Comparison of ENCODE assay signal across 21 cellular contexts in the genomic region with DNA sequence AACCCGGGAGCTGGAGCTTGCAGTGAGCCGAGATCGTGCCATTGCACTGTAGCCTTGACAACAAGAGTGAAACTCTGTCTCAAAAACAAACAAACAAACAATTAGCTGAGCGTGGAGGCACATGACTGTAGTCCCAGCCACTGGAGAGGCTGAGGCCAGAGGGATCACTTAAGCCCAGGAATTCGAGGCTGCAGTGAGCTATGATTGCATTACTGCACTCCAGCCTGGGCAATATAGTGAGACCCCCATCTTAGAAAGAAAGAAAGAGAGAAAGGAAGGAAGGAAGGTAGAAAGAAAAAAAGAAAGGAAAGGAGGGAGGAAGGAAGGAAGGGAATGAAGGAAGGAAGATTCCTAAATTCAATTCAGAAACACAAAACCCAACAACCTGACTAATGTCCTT. TPM values are rescaled to one million over a fixed set of nuclear protein-coding genes. Genes with fewer than 3 reads are reported as not detected.
DNase-seq lines count a peak whose midpoint lies in the region; ATAC-seq, FAIRE-seq and TF ChIP-seq lines count a peak whose summit lies in the region.
"Had no signal": no experiment of that assay in that cellular context is flagged by ENCODE, and none has a peak within 500 bp of the region (broad histone marks: within the 10 kb centered on the region; RNA-seq: fewer than 3 reads in every experiment).

No MANE protein-coding gene starts in this region.

- no peak overlapping the region for H3K27ac ChIP-seq in endothelial cell of umbilical vein (ENCODE audit: insufficient read depth, low read depth, low read length)
- H3K27ac ChIP-seq: KMS-11, left ventricle myocardium inferior had no signal

- H3K4me2 ChIP-seq in endothelial cell of umbilical vein (ENCODE audit: insufficient read depth, low read length) = no peak overlapping the region
- H3K4me2 ChIP-seq: KMS-11 had no signal

- no peak overlapping the region for H3K4me3 Mint-ChIP-seq in activated naive CD4-positive, alpha-beta T cell treated with anti-CD3 and anti-CD28 coated beads for 36 hours
- H3K4me3 Mint-ChIP-seq: activated naive CD4-positive, alpha-beta T cell treated with anti-CD3 and anti-CD28 coated beads, Interleukin-2, amount 10 ng/mL, durations not matched to agents 7 days and 5 days had no signal

- no peaks in the 10 kb centered on the region for H3K9me3 Mint-ChIP-seq in activated naive CD4-positive, alpha-beta T cell treated with anti-CD3 and anti-CD28 coated beads for 36 hours
- no peaks in the 10 kb centered on the region for H3K9me3 Mint-ChIP-seq in activated naive CD4-positive, alpha-beta T cell treated with anti-CD3 and anti-CD28 coated beads, Interleukin-2, amount 50 U/mL, for 72 hours

- H3K27me3 Mint-ChIP-seq in activated naive CD4-positive, alpha-beta T cell treated with anti-CD3 and anti-CD28 coated beads for 36 hours (ENCODE audit: low read depth) = no peaks in the 10 kb centered on the region

- DNase-seq in activated naive CD4-positive, alpha-beta T cell treated with anti-CD3 and anti-CD28 coated beads for 36 hours = no peak
- DNase-seq in activated naive CD4-positive, alpha-beta T cell treated with anti-CD3 and anti-CD28 coated beads, Interleukin-2, amount 50 U/mL, for 72 hours (ENCODE audit: low spot score in 2 of 2) = no peak
- DNase-seq in NCI-H774 (lab: John Stamatoyannopoulos, UW) (peak; percentile 61), endothelial cell of umbilical vein (ENCODE audit: low read depth, low spot score) (no peak), NCI-H446 treated with DMSO at 0.1 percent for 48 hours (lab: John Stamatoyannopoulos, UW) (no peak)
- DNase-seq in activated T-cell treated with anti-CD3 and anti-CD28 coated beads, Interleukin-2, amount 50 U/mL, for 48 hours = no peak
- DNase-seq in activated effector memory CD4-positive, alpha-beta T cell treated with anti-CD3 and anti-CD28 coated beads, Interleukin-2, amount 50 U/mL, for 16 hours = no peak
- DNase-seq: activated CD4-positive, alpha-beta T cell treated with anti-CD3 and anti-CD28 coated beads for 48 hours; activated naive CD4-positive, alpha-beta T cell treated with anti-CD3 and anti-CD28 coated beads, Interleukin-2, amount 10 ng/mL, durations not matched to agents 7 days and 5 days; AML-193; erythroblast; left ventricle myocardium inferior; NCI-H1436 treated with DMSO at 0.1 percent for 48 hours; NCI-H524 treated with DMSO at 0.1 percent for 48 hours; PC-3; stimulated activated CD4-positive, alpha-beta T cell treated with anti-CD3 and anti-CD28 coated beads, Interleukin-2, amount 100 ng/mL, for 48 hours had no signal

- H4K20me1 ChIP-seq in endothelial cell of umbilical vein (replicated peaks; ENCODE audit: control insufficient read depth, extremely low read depth, insufficient read depth, low read length) = no peaks in the 10 kb centered on the region

- H3K9ac ChIP-seq in endothelial cell of umbilical vein (replicated peaks; ENCODE audit: extremely low read depth, insufficient read depth, low read length) = no peak overlapping the region
- H3K9ac ChIP-seq: KMS-11 had no signal

- intact Hi-C loops in activated naive CD4-positive, alpha-beta T cell treated with anti-CD3 and anti-CD28 coated beads for 36 hours (cut with micrococcal nuclease) = no loop called here
- intact Hi-C loops in endothelial cell of umbilical vein (cut with micrococcal nuclease) = no loop called here

- H3K4me1 Mint-ChIP-seq in activated naive CD4-positive, alpha-beta T cell treated with anti-CD3 and anti-CD28 coated beads for 36 hours (ENCODE audit: low read depth) = peaks cover 22% of the 10 kb centered on the region

- H3K36me3 ChIP-seq in endothelial cell of umbilical vein (ENCODE audit: control insufficient read depth in 2 of 2, extremely low read depth in 1 of 2, insufficient read depth in 2 of 2, low read length in 2 of 2) = no peaks in the 10 kb centered on the region
- H3K36me3 ChIP-seq: left ventricle myocardium inferior had no signal

- BruUV-seq in endothelial cell of umbilical vein (replicated peaks; lab: Mats Ljungman, UMichigan) = no TSS peak

- no peak overlapping the region for H3K4me3 ChIP-seq in endothelial cell of umbilical vein (replicated peaks in 1 of 3; ENCODE audit: insufficient read depth in 1 of 3, low read depth in 1 of 3, low read length in 3 of 3)
- H3K4me3 ChIP-seq: left ventricle myocardium inferior had no signal

- no peak for ATAC-seq in activated naive CD4-positive, alpha-beta T cell treated with anti-CD3 and anti-CD28 coated beads, Interleukin-2, amount 50 U/mL, for 72 hours
- ATAC-seq in HG03469 (IDR thresholded peaks at IDR 0.05; ENCODE audit: unreplicated experiment) = no peak
- ATAC-seq: HCT116, PC-3 had no signal

- POLR2A ChIA-PET in endothelial cell of umbilical vein (lab: Charles Lee) = no interaction called here

- H3K9me1 ChIP-seq in endothelial cell of umbilical vein (replicated peaks; ENCODE audit: control insufficient read depth, extremely low read depth, insufficient read depth, low read length) = no peaks in the 10 kb centered on the region

- no peaks in the 10 kb centered on the region for H3K9me3 ChIP-seq in endothelial cell of umbilical vein (replicated peaks; ENCODE audit: control insufficient read depth, insufficient read depth, low read length)
- H3K9me3 ChIP-seq: left ventricle myocardium inferior had no signal

- dilution Hi-C loops in endothelial cell of umbilical vein (cut with MboI; ENCODE audit: extremely low pct_ligation_motif_present, low sequenced_read_pairs) = no loop called here

- TF ChIP-seq POLR2A in endothelial cell of umbilical vein (IDR thresholded peaks at IDR 0.05; ENCODE audit: low read depth, low read length) = no peak

- FAIRE-seq in endothelial cell of umbilical vein (lab: Jason Lieb, UNC) = peak; percentile 42
- FAIRE-seq: colon, GM18507 had no signal

- TF ChIP-seq CTCF in endothelial cell of umbilical vein (IDR thresholded peaks at IDR 0.05; ENCODE audit: extremely low read depth in 1 of 2, insufficient read depth in 1 of 2, low read depth in 1 of 2, low read length in 2 of 2) = no peak

- H3K4me1 ChIP-seq in endothelial cell of umbilical vein (ENCODE audit: control insufficient read depth, extremely low read depth, insufficient read depth, low read length) = peaks cover 16% of the 10 kb centered on the region

- no peak overlapping the region for H2AFZ ChIP-seq in endothelial cell of umbilical vein (ENCODE audit: low read depth, low read length)

- CTCF ChIA-PET in activated naive CD4-positive, alpha-beta T cell treated with anti-CD3 and anti-CD28 coated beads for 36 hours (lab: Charles Lee) = interaction anchor here (0.6 to 1.5 kb wide), 3 partner anchors 10 to 147 kb away, joined by 3 to 4 read pairs (median 3); no protein-coding TSS in a partner anchor
- CTCF ChIA-PET in endothelial cell of umbilical vein (lab: Charles Lee) = no interaction called here

- no peaks in the 10 kb centered on the region for H3K27me3 ChIP-seq in endothelial cell of umbilical vein (ENCODE audit: control insufficient read depth in 2 of 2, insufficient read depth in 2 of 2, low read length in 2 of 2)

- no peaks in the 10 kb centered on the region for H3K36me3 Mint-ChIP-seq in activated naive CD4-positive, alpha-beta T cell treated with anti-CD3 and anti-CD28 coated beads for 36 hours (ENCODE audit: low read depth)
- H3K36me3 Mint-ChIP-seq in activated naive CD4-positive, alpha-beta T cell treated with anti-CD3 and anti-CD28 coated beads, Interleukin-2, amount 50 U/mL, for 72 hours = no peaks in the 10 kb centered on the region
- H3K36me3 Mint-ChIP-seq: activated naive CD4-positive, alpha-beta T cell treated with anti-CD3 and anti-CD28 coated beads, Interleukin-2, amount 10 ng/mL, durations not matched to agents 7 days and 5 days had no signal

- H3K27ac Mint-ChIP-seq in activated naive CD4-positive, alpha-beta T cell treated with anti-CD3 and anti-CD28 coated beads for 36 hours = peak overlapping the region; percentile 63
- no peak overlapping the region for H3K27ac Mint-ChIP-seq in activated naive CD4-positive, alpha-beta T cell treated with anti-CD3 and anti-CD28 coated beads, Interleukin-2, amount 50 U/mL, for 72 hours
- H3K27ac Mint-ChIP-seq: activated naive CD4-positive, alpha-beta T cell treated with anti-CD3 and anti-CD28 coated beads, Interleukin-2, amount 10 ng/mL, durations not matched to agents 7 days and 5 days had no signal

- H3K79me2 ChIP-seq in endothelial cell of umbilical vein (ENCODE audit: control insufficient read depth, insufficient read depth, low read length) = no peaks in the 10 kb centered on the region

RNA-seq across cellular contexts. Expression of a gene that starts 27.7 kb away (rescaled TPM):
- total RNA-seq in activated naive CD4-positive, alpha-beta T cell treated with anti-CD3 and anti-CD28 coated beads for 36 hours = 10 to 100 TPM; 17.9 to 18.4 TPM
- 10 to 100 TPM in 1 of 2 donors, 1 to 10 TPM in 1; 3.6 to 91.9 TPM for total RNA-seq in activated naive CD4-positive, alpha-beta T cell treated with anti-CD3 and anti-CD28 coated beads, Interleukin-2, amount 50 U/mL, for 72 hours
- 456 and 487 TPM in 2 replicates for total RNA-seq in endothelial cell of umbilical vein
- polyA plus RNA-seq in endothelial cell of umbilical vein = 339 and 407 TPM in 2 replicates
- 155 and 249 TPM in 2 replicates for polyA plus RNA-seq in endothelial cell of umbilical vein (2011; cell fraction: cytosol; rRNA removed)
- polyA plus RNA-seq in endothelial cell of umbilical vein (2011; cell fraction: nucleus; rRNA removed) = 105 and 109 TPM in 2 replicates
- 157 and 195 TPM in 2 replicates for polyA plus RNA-seq in endothelial cell of umbilical vein (2012)
- 156 and 210 TPM in 2 replicates for polyA minus RNA-seq in endothelial cell of umbilical vein
- polyA minus RNA-seq in endothelial cell of umbilical vein (2011; cell fraction: cytosol; rRNA and poly(A)+ RNA removed) = 151 TPM
- 48.7 and 105 TPM in 2 replicates for polyA minus RNA-seq in endothelial cell of umbilical vein (2011; cell fraction: nucleus; rRNA and poly(A)+ RNA removed)

RNA-seq across cellular contexts. Expression of a gene that starts 34.5 kb away (rescaled TPM):
- total RNA-seq in activated naive CD4-positive, alpha-beta T cell treated with anti-CD3 and anti-CD28 coated beads for 36 hours = 1,000 to 10,000 TPM; 7,750 to 8,015 TPM
- over 10,000 TPM in 1 of 2 donors, 1,000 to 10,000 TPM in 1; 9,203 to 11,527 TPM for total RNA-seq in activated naive CD4-positive, alpha-beta T cell treated with anti-CD3 and anti-CD28 coated beads, Interleukin-2, amount 50 U/mL, for 72 hours
- 7,266 and 7,283 TPM in 2 replicates for total RNA-seq in endothelial cell of umbilical vein
- 4,441 and 4,733 TPM in 2 replicates for polyA plus RNA-seq in endothelial cell of umbilical vein
- 6,749 and 6,812 TPM in 2 replicates for polyA plus RNA-seq in endothelial cell of umbilical vein (2011; cell fraction: cytosol; rRNA removed)
- polyA plus RNA-seq in endothelial cell of umbilical vein (2011; cell fraction: nucleus; rRNA removed) = 2,400 and 3,219 TPM in 2 replicates
- polyA plus RNA-seq in endothelial cell of umbilical vein (2012) = 4,941 and 6,018 TPM in 2 replicates
- polyA minus RNA-seq in endothelial cell of umbilical vein = 2,868 and 4,067 TPM in 2 replicates
- polyA minus RNA-seq in endothelial cell of umbilical vein (2011; cell fraction: cytosol; rRNA and poly(A)+ RNA removed) = 1,321 TPM
- 805 and 1,158 TPM in 2 replicates for polyA minus RNA-seq in endothelial cell of umbilical vein (2011; cell fraction: nucleus; rRNA and poly(A)+ RNA removed)

RNA-seq across cellular contexts. Expression of a gene that starts 51.3 kb away (rescaled TPM):
- total RNA-seq in activated naive CD4-positive, alpha-beta T cell treated with anti-CD3 and anti-CD28 coated beads for 36 hours = 1 to 10 TPM; 7.0 to 7.1 TPM
- total RNA-seq in activated naive CD4-positive, alpha-beta T cell treated with anti-CD3 and anti-CD28 coated beads, Interleukin-2, amount 50 U/mL, for 72 hours = 10 to 100 TPM in 1 of 2 donors, 1 to 10 TPM in 1; 9.4 to 11.6 TPM
- 16.8 and 21.4 TPM in 2 replicates for total RNA-seq in endothelial cell of umbilical vein
- polyA plus RNA-seq in endothelial cell of umbilical vein = 9.3 and 12.3 TPM in 2 replicates
- polyA plus RNA-seq in endothelial cell of umbilical vein (2011; cell fraction: cytosol; rRNA removed) = 5.0 and 6.3 TPM in 2 replicates
- 7.2 and 7.8 TPM in 2 replicates for polyA plus RNA-seq in endothelial cell of umbilical vein (2011; cell fraction: nucleus; rRNA removed)
- polyA plus RNA-seq in endothelial cell of umbilical vein (2012) = 6.0 and 6.4 TPM in 2 replicates
- polyA minus RNA-seq in endothelial cell of umbilical vein = 12.9 and 13.4 TPM in 2 replicates
- 11.5 TPM for polyA minus RNA-seq in endothelial cell of umbilical vein (2011; cell fraction: cytosol; rRNA and poly(A)+ RNA removed)
- polyA minus RNA-seq in endothelial cell of umbilical vein (2011; cell fraction: nucleus; rRNA and poly(A)+ RNA removed) = 7.4 and 12.3 TPM in 2 replicates
